1 cellular context compared by ENCODE assay signal in genomic region chr1:62435231-62436038, GRCh38.
TF ChIP-seq lines count a peak whose summit lies in the region.

No MANE protein-coding gene starts in this region.

TF ChIP-seq in GM23338, 12 proteins besides CTCF, POLR2A, EP300 and RAD21 (continued from another document):
- no peak for TF ChIP-seq EZH2 (IDR thresholded peaks at IDR 0.05; ENCODE audit: low read depth, unreplicated experiment)
- no peak for TF ChIP-seq ZNF331 (CRISPR knock-in tag; IDR thresholded peaks at IDR 0.05; ENCODE audit: low read depth)
- TF ChIP-seq POLR2AphosphoS5 (IDR thresholded peaks at IDR 0.05; ENCODE audit: low read depth) = no peak
TF ChIP-seq in GM23338: peak in this region for 0.
